In genomic region chr10:20029523-20029922, GRCh38 we compare ENCODE assay signal across 37 cellular contexts.
"Had no signal": no experiment of that assay in that cellular context is flagged by ENCODE, and none has a peak within 500 bp of the region (broad histone marks: within the 10 kb centered on the region; RNA-seq: fewer than 3 reads in every experiment).

No MANE protein-coding gene starts in this region.

- H3K36me3 Mint-ChIP-seq: activated CD4-positive, alpha-beta memory T cell treated with anti-CD3 and anti-CD28 coated beads for 36 hours; activated naive CD4-positive, alpha-beta T cell treated with anti-CD3 and anti-CD28 coated beads, Interleukin-2, amount 50 U/mL, for 72 hours; activated naive CD8-positive, alpha-beta T cell treated with anti-CD3 and anti-CD28 coated beads for 36 hours had no signal

- H3K4me1 Mint-ChIP-seq: activated B cell treated with CpG ODN at 0.5 μM for 24 hours; activated CD4-positive, alpha-beta T cell treated with anti-CD3 and anti-CD28 coated beads, Interleukin-2, amount 10 ng/mL, durations not matched to agents 24 days and 14 days; activated naive CD8-positive, alpha-beta T cell treated with anti-CD3 and anti-CD28 coated beads for 36 hours; activated T-helper 17 cell treated with anti-CD3 and anti-CD28 coated beads, Interleukin-2, amount 50 U/mL, for 72 hours had no signal

- H3K27me3 Mint-ChIP-seq: activated B cell treated with CpG ODN at 0.5 μM for 24 hours; activated CD4-positive, alpha-beta memory T cell treated with anti-CD3 and anti-CD28 coated beads for 36 hours; activated CD4-positive, alpha-beta T cell treated with anti-CD3 and anti-CD28 coated beads, Interleukin-2, amount 10 ng/mL, durations not matched to agents 24 days and 14 days; activated CD8-positive, alpha-beta T cell treated with anti-CD3 and anti-CD28 coated beads for 36 hours; activated naive CD8-positive, alpha-beta T cell treated with anti-CD3 and anti-CD28 coated beads for 36 hours; activated T-helper 17 cell treated with anti-CD3 and anti-CD28 coated beads, Interleukin-2, amount 50 U/mL, for 72 hours had no signal

- H3K27me3 ChIP-seq: adrenal gland, body of pancreas, brain microvascular endothelial cell, breast epithelium had no signal

- ATAC-seq: activated CD8-positive, alpha-beta T cell treated with anti-CD3 and anti-CD28 coated beads for 36 hours; activated naive CD4-positive, alpha-beta T cell treated with anti-CD3 and anti-CD28 coated beads, Interleukin-2, amount 50 U/mL, for 72 hours; activated T-cell treated with anti-CD3 and anti-CD28 coated beads, Interleukin-2, amount 50 U/mL, for 4 hours; activated T-cell treated with anti-CD3 and anti-CD28 coated beads, Interleukin-2, amount 50 U/mL, for 72 hours; activated T-helper 17 cell treated with anti-CD3 and anti-CD28 coated beads, Interleukin-2, amount 50 U/mL, for 72 hours; body of pancreas had no signal

- H3K4me3 Mint-ChIP-seq: activated B cell treated with CpG ODN at 0.5 μM for 24 hours; activated CD4-positive, alpha-beta memory T cell treated with anti-CD3 and anti-CD28 coated beads for 36 hours; activated CD4-positive, alpha-beta T cell treated with anti-CD3 and anti-CD28 coated beads, Interleukin-2, amount 10 ng/mL, durations not matched to agents 24 days and 14 days; activated CD8-positive, alpha-beta T cell treated with anti-CD3 and anti-CD28 coated beads for 36 hours; activated naive CD4-positive, alpha-beta T cell treated with anti-CD3 and anti-CD28 coated beads for 36 hours; activated naive CD8-positive, alpha-beta T cell treated with anti-CD3 and anti-CD28 coated beads for 36 hours; activated T-cell treated with anti-CD3 and anti-CD28 coated beads, Interleukin-2, amount 50 U/mL, for 4 hours; activated T-cell treated with anti-CD3 and anti-CD28 coated beads, Interleukin-2, amount 50 U/mL, for 72 hours; activated T-helper 1 cell treated with anti-CD3 and anti-CD28 coated beads, Interleukin-12 subunit alpha, Interleukin-12 subunit beta, Interleukin-2, Interleukin-4 antibody, amounts not matched to agents 30 ng/mL and 10 ng/mL and 1 ng/mL, durations not matched to agents 14 hours and 24 hours and 36 hours; activated T-helper 17 cell treated with anti-CD3 and anti-CD28 coated beads, Interleukin-2, amount 50 U/mL, for 72 hours; T-helper 1 cell treated with Interleukin-12 subunit alpha and Interleukin-12 subunit beta and Interleukin-4 antibody, amounts not matched to agents 30 μg/mL and 1 μg/mL, for 36 hours; T-helper 2 cell treated with Interferon-gamma antibody and Interleukin-4, amounts not matched to agents 5 μg/mL and 100 μg/mL, for 36 hours had no signal

- H3K9me3 ChIP-seq: adrenal gland, body of pancreas, breast epithelium had no signal

- H3K4me1 ChIP-seq: adrenal gland, body of pancreas, breast epithelium had no signal

- H3K4me3 ChIP-seq: adrenal gland, body of pancreas, breast epithelium had no signal

- H3K36me3 ChIP-seq: adrenal gland, brain microvascular endothelial cell, breast epithelium had no signal

- H3K27ac ChIP-seq: adrenal gland, body of pancreas, brain microvascular endothelial cell, breast epithelium, VCaP had no signal

- H3K27ac Mint-ChIP-seq: activated B cell treated with CpG ODN at 0.5 μM for 24 hours; activated CD4-positive, alpha-beta memory T cell treated with anti-CD3 and anti-CD28 coated beads for 36 hours; activated CD4-positive, alpha-beta T cell treated with anti-CD3 and anti-CD28 coated beads, Interleukin-2, amount 10 ng/mL, durations not matched to agents 24 days and 14 days; activated CD8-positive, alpha-beta T cell treated with anti-CD3 and anti-CD28 coated beads for 36 hours; activated naive CD4-positive, alpha-beta T cell treated with anti-CD3 and anti-CD28 coated beads for 36 hours; activated naive CD4-positive, alpha-beta T cell treated with anti-CD3 and anti-CD28 coated beads, Interleukin-2, amount 50 U/mL, for 72 hours; activated naive CD8-positive, alpha-beta T cell treated with anti-CD3 and anti-CD28 coated beads for 36 hours; activated T-cell treated with anti-CD3 and anti-CD28 coated beads, Interleukin-2, amount 50 U/mL, for 72 hours; activated T-helper 1 cell treated with anti-CD3 and anti-CD28 coated beads, Interleukin-12 subunit alpha, Interleukin-12 subunit beta, Interleukin-2, Interleukin-4 antibody, amounts not matched to agents 30 ng/mL and 10 ng/mL and 1 ng/mL, durations not matched to agents 14 hours and 24 hours and 36 hours; activated T-helper 17 cell treated with anti-CD3 and anti-CD28 coated beads, Interleukin-2, amount 50 U/mL, for 72 hours; T-helper 1 cell treated with Interleukin-12 subunit alpha and Interleukin-12 subunit beta and Interleukin-4 antibody, amounts not matched to agents 30 μg/mL and 1 μg/mL, for 36 hours; T-helper 2 cell treated with Interferon-gamma antibody and Interleukin-4, amounts not matched to agents 5 μg/mL and 100 μg/mL, for 36 hours had no signal

- FAIRE-seq: astrocyte, TTC549 had no signal

- H3K9me3 Mint-ChIP-seq: activated B cell treated with CpG ODN at 0.5 μM for 24 hours; activated CD4-positive, alpha-beta T cell treated with anti-CD3 and anti-CD28 coated beads, Interleukin-2, amount 10 ng/mL, durations not matched to agents 24 days and 14 days; activated CD8-positive, alpha-beta T cell treated with anti-CD3 and anti-CD28 coated beads for 36 hours; activated naive CD4-positive, alpha-beta T cell treated with anti-CD3 and anti-CD28 coated beads for 36 hours; activated naive CD8-positive, alpha-beta T cell treated with anti-CD3 and anti-CD28 coated beads for 36 hours; activated T-cell treated with anti-CD3 and anti-CD28 coated beads, Interleukin-2, amount 50 U/mL, for 4 hours; activated T-helper 1 cell treated with anti-CD3 and anti-CD28 coated beads, Interleukin-12 subunit alpha, Interleukin-12 subunit beta, Interleukin-2, Interleukin-4 antibody, amounts not matched to agents 30 ng/mL and 10 ng/mL and 1 ng/mL, durations not matched to agents 14 hours and 24 hours and 36 hours had no signal

- DNase-seq: activated B cell treated with CpG ODN at 0.5 μM for 24 hours; activated CD4-positive, alpha-beta memory T cell treated with anti-CD3 and anti-CD28 coated beads for 36 hours; activated CD4-positive, alpha-beta T cell treated with anti-CD3 and anti-CD28 coated beads for 4 hours; activated CD4-positive, alpha-beta T cell treated with anti-CD3 and anti-CD28 coated beads, Interleukin-2, amount 10 ng/mL, durations not matched to agents 24 days and 14 days; activated CD4-positive, alpha-beta T cell treated with anti-CD3 and anti-CD28 coated beads, Interleukin-2, amount 50 U/mL, for 1 hour; activated CD4-positive, alpha-beta T cell treated with anti-CD3 and anti-CD28 coated beads, Interleukin-2, amount 50 U/mL, for 4 hours; activated CD4-positive, CD25-positive, alpha-beta regulatory T cell treated with anti-CD3 and anti-CD28 coated beads, Interleukin-2, amount 50 U/mL, for 72 hours; activated CD8-positive, alpha-beta memory T cell treated with anti-CD3 and anti-CD28 coated beads, Interleukin-2, amount 50 U/mL, for 4 hours; activated CD8-positive, alpha-beta T cell treated with anti-CD3 and anti-CD28 coated beads for 36 hours; activated effector memory CD4-positive, alpha-beta T cell treated with anti-CD3 and anti-CD28 coated beads, Interleukin-2, amount 50 U/mL, for 16 hours; activated gamma-delta T cell treated with Interleukin-2 at 50 U/mL for 16 hours; activated naive CD4-positive, alpha-beta T cell; activated naive CD4-positive, alpha-beta T cell treated with anti-CD3 and anti-CD28 coated beads for 36 hours; activated naive CD4-positive, alpha-beta T cell treated with anti-CD3 and anti-CD28 coated beads, Interleukin-2, amount 50 U/mL, for 16 hours; activated naive CD8-positive, alpha-beta T cell treated with anti-CD3 and anti-CD28 coated beads for 36 hours; activated T-cell treated with anti-CD3 and anti-CD28 coated beads for 4 hours; activated T-cell treated with anti-CD3 and anti-CD28 coated beads, Interleukin-2, amount 50 U/mL, for 1 hour; activated T-cell treated with anti-CD3 and anti-CD28 coated beads, Interleukin-2, amount 50 U/mL, for 4 hours; activated T-cell treated with anti-CD3 and anti-CD28 coated beads, Interleukin-2, amount 50 U/mL, for 72 hours; adrenal gland; amniotic stem cell; aorta; body of pancreas; brain microvascular endothelial cell; central memory CD4-positive, alpha-beta T cell; T-helper 1 cell; T-helper 2 cell; T-helper 9 cell had no signal
